ENCODE assay signal across 1 cellular context in genomic region chr14:89543420-89543790, GRCh38.
TF ChIP-seq lines count a peak whose summit lies in the region.

No MANE protein-coding gene starts in this region.

TF ChIP-seq in HepG2, 621 proteins besides CTCF, POLR2A, EP300 and RAD21 (continued from another document):
- TF ChIP-seq HMGXB3 (CRISPR knock-in tag; IDR thresholded peaks at IDR 0.05; ENCODE audit: borderline replicate concordance) (no peak), SMAD1 (CRISPR knock-in tag; IDR thresholded peaks at IDR 0.05; ENCODE audit: borderline replicate concordance, low read depth) (no peak), NAIF1 (CRISPR knock-in tag; IDR thresholded peaks at IDR 0.05; ENCODE audit: borderline replicate concordance) (no peak), ZSCAN25 (CRISPR knock-in tag; IDR thresholded peaks at IDR 0.05) (no peak)
